ENCODE assay signal across 1 cellular context in genomic region chr7:100566018-100566531, GRCh38.
A peak's percentile ranks its signal among the peaks of the same experiment; 100 is the strongest.
TF ChIP-seq lines count a peak whose summit lies in the region.

No MANE protein-coding gene starts in this region.

TF ChIP-seq in liver, 16 proteins besides CTCF, POLR2A, EP300 and RAD21:
- TF ChIP-seq ZBTB33 (IDR thresholded peaks at IDR 0.05): no peak
- peak; percentile 51 to 64 for TF ChIP-seq RXRA (IDR thresholded peaks at IDR 0.05)
- TF ChIP-seq EGR1 (IDR thresholded peaks at IDR 0.05; ENCODE audit: low read depth in 2 of 2): no peak
- no peak for TF ChIP-seq GABPA (IDR thresholded peaks at IDR 0.05 in 1 of 2, conservative IDR thresholded peaks at IDR 0.05 in 1 of 2)
- TF ChIP-seq SP1 (IDR thresholded peaks at IDR 0.05): peak; percentile 42
- TF ChIP-seq REST (IDR thresholded peaks at IDR 0.05): peak; percentile 67
- TF ChIP-seq HNF4A (conservative IDR thresholded peaks at IDR 0.05): peak; percentile 49 to 59
- no peak for TF ChIP-seq ATF3 (IDR thresholded peaks at IDR 0.05)
- no peak for TF ChIP-seq NR2F2 (IDR thresholded peaks at IDR 0.05)
- TF ChIP-seq MAX (IDR thresholded peaks at IDR 0.05): peak; percentile 49
- TF ChIP-seq TAF1 (conservative IDR thresholded peaks at IDR 0.05): no peak
- TF ChIP-seq JUND (IDR thresholded peaks at IDR 0.05): no peak
- peak; percentile 79 for TF ChIP-seq YY1 (IDR thresholded peaks at IDR 0.05)
- no peak for TF ChIP-seq HNF4G (IDR thresholded peaks at IDR 0.05)
- TF ChIP-seq FOXA2 (IDR thresholded peaks at IDR 0.05): peak; percentile 60
- TF ChIP-seq FOXA1 (IDR thresholded peaks at IDR 0.05): peak; percentile 43
